Comparison of ENCODE assay signal across 1 cellular context in the genomic region with DNA sequence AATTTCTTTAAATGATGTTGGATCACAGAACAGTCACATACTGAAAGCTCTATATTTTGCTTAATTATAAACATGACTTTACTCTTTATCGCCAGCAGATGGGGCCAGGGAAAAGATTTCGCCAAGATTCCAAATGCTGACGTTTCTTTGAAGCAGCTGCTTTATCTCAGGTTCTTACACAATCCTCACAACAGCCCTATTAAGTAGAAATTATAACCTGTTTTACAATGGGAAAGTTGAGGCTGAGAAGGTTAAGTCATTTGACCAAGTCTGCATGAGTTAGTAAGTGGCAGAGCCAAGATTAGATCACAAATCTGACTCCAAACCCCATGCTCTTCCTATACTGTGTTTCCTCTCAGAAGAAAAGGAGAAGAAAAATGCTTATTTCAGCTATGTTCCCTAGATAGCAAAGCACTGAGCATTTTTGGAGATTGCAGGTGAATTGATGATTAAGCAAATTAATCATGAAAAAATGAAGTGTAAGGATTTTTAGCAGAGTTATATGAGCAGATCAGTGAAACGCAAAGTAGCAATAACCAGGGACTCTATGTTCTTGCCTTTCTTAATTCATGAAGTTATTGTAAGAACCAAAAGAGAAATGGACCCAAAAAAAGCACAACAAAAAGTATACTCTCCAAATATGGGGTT.
TF ChIP-seq lines count a peak whose summit lies in the region.

No MANE protein-coding gene starts in this region.

TF ChIP-seq in HepG2, 621 proteins besides CTCF, POLR2A, EP300 and RAD21 (continued from another document):
- TF ChIP-seq ZHX2 (IDR thresholded peaks at IDR 0.05; ENCODE audit: low read depth) (no peak), ZHX2 (CRISPR knock-in tag; IDR thresholded peaks at IDR 0.05; ENCODE audit: borderline replicate concordance) (no peak)
